In genomic region chr12:108305520-108305919, GRCh38 we compare ENCODE assay signal across 8 cellular contexts. TPM values are rescaled to one million over a fixed set of nuclear protein-coding genes. Genes with fewer than 3 reads are reported as not detected.
DNase-seq lines count a peak whose midpoint lies in the region; TF ChIP-seq lines count a peak whose summit lies in the region.

No MANE protein-coding gene starts in this region.

- H3K4me1 Mint-ChIP-seq in CD14-positive monocyte (peaks cover 61% of the 10 kb centered on the region), osteocyte (ENCODE audit: unreplicated experiment) (peaks cover 97% of the 10 kb centered on the region), endodermal cell (peaks cover 41% of the 10 kb centered on the region)

- peaks cover 12 to 15% (median 15%) of the 10 kb centered on the region in 3 donors for H3K27me3 Mint-ChIP-seq in CD14-positive monocyte (ENCODE audit: low read depth in 3 of 3)
- H3K27me3 Mint-ChIP-seq in osteocyte (ENCODE audit: unreplicated experiment), result no peaks in the 10 kb centered on the region
- H3K27me3 Mint-ChIP-seq in endodermal cell (ENCODE audit: insufficient read depth), result no peaks in the 10 kb centered on the region

- H3K9ac ChIP-seq in endodermal cell (ENCODE audit: extremely low read depth, low read length, poor library complexity, severe bottlenecking), result no peak overlapping the region

- H3K36me3 Mint-ChIP-seq in CD14-positive monocyte, result peaks cover 6 to 11% of the 10 kb centered on the region in 2 donors
- H3K36me3 Mint-ChIP-seq in osteocyte (ENCODE audit: unreplicated experiment), result no peaks in the 10 kb centered on the region
- no peaks in the 10 kb centered on the region for H3K36me3 Mint-ChIP-seq in endodermal cell (ENCODE audit: low read depth)

- CTCF ChIA-PET in RWPE1 (lab: Yijun Ruan, JAX), result interaction anchor here (0.6 kb wide), 1 partner anchor 9 kb away, joined by 3 read pairs; no protein-coding TSS in a partner anchor

- TF ChIP-seq CTCF in CD14-positive monocyte (IDR thresholded peaks at IDR 0.05) (no peak), RWPE1 (conservative IDR thresholded peaks at IDR 0.05; ENCODE audit: low read depth) (no peak), osteocyte (IDR thresholded peaks at IDR 0.05) (no peak), endodermal cell (conservative IDR thresholded peaks at IDR 0.05) (no peak)

- H3K9me3 ChIP-seq in endodermal cell (ENCODE audit: control insufficient read depth, low read length), result no peaks in the 10 kb centered on the region

- POLR2A ChIA-PET in RWPE1 (lab: Yijun Ruan, JAX; ENCODE audit: low non-redundant PET), result no interaction called here

- H3K27ac Mint-ChIP-seq in CD14-positive monocyte, result peak overlapping the region in 6 of 7 donors; percentile 20 to 80 (median 68)
- peak overlapping the region; percentile 100 for H3K27ac Mint-ChIP-seq in osteocyte (ENCODE audit: unreplicated experiment)
- no peak overlapping the region for H3K27ac Mint-ChIP-seq in endodermal cell

- 81 to 88% methylated on average over 8 to 9 of the region's 9 CpGs for WGBS in endodermal cell (ENCODE audit: insufficient coverage in 1 of 2, insufficient read length in 1 of 2), 2 experiments

- H3K4me3 Mint-ChIP-seq in CD14-positive monocyte (peak overlapping the region; percentile 67 to 84), osteocyte (ENCODE audit: unreplicated experiment) (peak overlapping the region; percentile 46), endodermal cell (no peak overlapping the region)

- intact Hi-C loops in CD14-positive monocyte (cut with micrococcal nuclease), result loop anchor here in 1 of 2 donors (5.0 kb wide), 1 partner anchor 37 kb away; no protein-coding TSS in a partner anchor

- H3K27ac ChIP-seq in RWPE1 (peak overlapping the region; percentile 79), endodermal cell (ENCODE audit: low read depth, low read length) (no peak overlapping the region)

- H3K36me3 ChIP-seq in endodermal cell (ENCODE audit: control insufficient read depth, insufficient read depth, low read length), result no peaks in the 10 kb centered on the region

- DNase-seq in CD14-positive monocyte (ENCODE audit: low spot score) (no peak), RWPE1 (ENCODE audit: low spot score) (peak; percentile 63), fibroblast of the conjunctiva (ENCODE audit: low read depth) (peak; percentile 52), osteocyte (ENCODE audit: extremely low spot score, unreplicated experiment) (peak; percentile 93), endodermal cell (no peak), NCI-H1048 (lab: John Stamatoyannopoulos, UW) (no peak), T-helper 1 cell (no peak)
- DNase-seq in activated naive CD4-positive, alpha-beta T cell treated with anti-CD3 and anti-CD28 coated beads, Interleukin-2, amount 50 U/mL, for 16 hours, result no peak

- H3K9me3 Mint-ChIP-seq in CD14-positive monocyte (peaks cover 0 to 2% (median 0%) of the 10 kb centered on the region in 7 donors), osteocyte (ENCODE audit: unreplicated experiment) (no peaks in the 10 kb centered on the region), endodermal cell (no peaks in the 10 kb centered on the region)

- no peak overlapping the region for H3K4me3 ChIP-seq in endodermal cell (ENCODE audit: low read length)

- H3K27me3 ChIP-seq in endodermal cell (ENCODE audit: control insufficient read depth, insufficient read depth, low read length, poor library complexity, severe bottlenecking), result no peaks in the 10 kb centered on the region

- H3K4me1 ChIP-seq in endodermal cell (ENCODE audit: control insufficient read depth, insufficient read depth, low read length), result peaks cover 9% of the 10 kb centered on the region

RNA-seq across cellular contexts. Expression of gene CMKLR1, which starts 33.6 kb away (rescaled TPM):
- 1 to 10 TPM; 7.5 to 7.9 TPM for polyA plus RNA-seq in CD14-positive monocyte
- total RNA-seq in osteocyte, result 47.5 and 48.5 TPM in 2 replicates
- not detected for total RNA-seq in endodermal cell
- polyA plus RNA-seq in endodermal cell (2013, experiment 1 of 2), result 0.21 TPM
- 0.25 TPM for polyA plus RNA-seq in endodermal cell (2013, experiment 2 of 2)

Comparison
In these comparisons a context has a peak if more than half of its experiments do, and no peak if none do; other contexts are left out.
1. DNase-seq: peak in RWPE1 (single experiment), fibroblast of the conjunctiva (single experiment) and osteocyte (single experiment); none in CD14-positive monocyte (single experiment), endodermal cell (single experiment), NCI-H1048 (single experiment), activated naive CD4-positive, alpha-beta T cell treated with anti-CD3 and anti-CD28 coated beads, Interleukin-2, amount 50 U/mL, for 16 hours (single experiment) and T-helper 1 cell (0 of 5).
2. RNA of gene CMKLR1, which starts 33.6 kb away (total RNA-seq): 47.5 to 48.5 TPM in osteocyte; not detected in endodermal cell; every median in the first group is over 10 times any median in the second.